ENCODE assay signal across 8 cellular contexts in genomic region chr1:154607084-154607747, GRCh38. TPM values are rescaled to one million over a fixed set of nuclear protein-coding genes. Genes with fewer than 3 reads are reported as not detected.
A peak's percentile ranks its signal among the peaks of the same experiment; 100 is the strongest.
DNase-seq lines count a peak whose midpoint lies in the region; ATAC-seq, FAIRE-seq and TF ChIP-seq lines count a peak whose summit lies in the region.

No MANE protein-coding gene starts in this region.

- no peak for FAIRE-seq in A549 (lab: Jason Lieb, UNC)

- TF ChIP-seq EP300 in A549 (IDR thresholded peaks at IDR 0.05) = no peak

- H3K4me3 Mint-ChIP-seq in activated naive CD4-positive, alpha-beta T cell treated with anti-CD3 and anti-CD28 coated beads, Interleukin-2, amount 10 ng/mL, durations not matched to agents 7 days and 5 days = peak overlapping the region; percentile 93

- 7% methylated on average over 15 of the region's 15 CpGs for WGBS in A549 (ENCODE audit: missing lambda C conversion rate)
- WGBS in heart left ventricle, 4 donors = 13 to 19% (median 15%) methylated on average over 15 of the region's 15 CpGs
- 16 to 21% (median 18%) methylated on average over 15 of the region's 15 CpGs for WGBS in psoas muscle, 3 donors

- peaks cover 29% of the 10 kb centered on the region for H3K4me1 ChIP-seq in A549
- H3K4me1 ChIP-seq in heart left ventricle = peaks cover 4 to 84% (median 53%) of the 10 kb centered on the region in 12 donors
- H3K4me1 ChIP-seq in psoas muscle = peaks cover 17% of the 10 kb centered on the region

- H3K27me3 ChIP-seq in heart left ventricle = no peaks in the 10 kb centered on the region
- H3K27me3 ChIP-seq in psoas muscle (ENCODE audit: insufficient read depth in 3 of 3, low read length in 2 of 3) = no peaks in the 10 kb centered on the region

- TF ChIP-seq POLR2A in A549 (IDR thresholded peaks at IDR 0.05; ENCODE audit: low read length) (no peak), heart left ventricle (IDR thresholded peaks at IDR 0.05) (no peak)

- CTCF ChIA-PET in A549 (lab: Yijun Ruan, JAX) = interaction anchor here (1.3 to 2.6 kb wide), 2 partner anchors 8 to 47 kb away, joined by 3 to 6 read pairs; no protein-coding TSS in a partner anchor
- CTCF ChIA-PET in activated naive CD4-positive, alpha-beta T cell treated with anti-CD3 and anti-CD28 coated beads, Interleukin-2, amount 10 ng/mL, durations not matched to agents 7 days and 5 days (lab: Charles Lee) = interaction anchor here (0.6 kb wide), 1 partner anchor 12 kb away, joined by 4 read pairs; no protein-coding TSS in a partner anchor

- DNase-seq in A549 (ENCODE audit: low read depth in 1 of 2, low spot score in 1 of 2) = peak in 1 of 2 experiments; percentile 34
- peak; percentile 42 for DNase-seq in GM12865 (ENCODE audit: low read depth)
- DNase-seq in LNCaP clone FGC (ENCODE audit: low read depth) = no peak
- peak; percentile 43 for DNase-seq in activated naive CD4-positive, alpha-beta T cell treated with anti-CD3 and anti-CD28 coated beads, Interleukin-2, amount 10 ng/mL, durations not matched to agents 7 days and 5 days
- no peak for DNase-seq in heart left ventricle
- DNase-seq in psoas muscle = no peak

- TF ChIP-seq CTCF in A549 (IDR thresholded peaks at IDR 0.05) = no peak
- TF ChIP-seq CTCF in GM12865 (IDR thresholded peaks at IDR 0.05; ENCODE audit: insufficient read depth, low read depth, low read length, missing control alignments) = no peak
- TF ChIP-seq CTCF in LNCaP clone FGC (IDR thresholded peaks at IDR 0.05; ENCODE audit: control insufficient read depth, extremely low read depth, insufficient read depth) = no peak
- TF ChIP-seq CTCF in heart left ventricle (IDR thresholded peaks at IDR 0.05) = no peak
- no peak for TF ChIP-seq CTCF in psoas muscle (IDR thresholded peaks at IDR 0.05)

- H3K27ac Mint-ChIP-seq in activated naive CD4-positive, alpha-beta T cell treated with anti-CD3 and anti-CD28 coated beads, Interleukin-2, amount 10 ng/mL, durations not matched to agents 7 days and 5 days = peak overlapping the region; percentile 96

- intact Hi-C loops in heart left ventricle (cut with DNase I) = loop anchor here in 1 of 10 donors (5.0 kb wide), 1 partner anchor 50 kb away; the partner anchor contains the start of gene UBE2Q1
- intact Hi-C loops in psoas muscle (cut with DNase I) = no loop called here

- H3K4me2 ChIP-seq in A549 = peak overlapping the region; percentile 90

- H3K27ac ChIP-seq in A549 = peak overlapping the region; percentile 93 to 99
- H3K27ac ChIP-seq in heart left ventricle = peak overlapping the region; percentile 88 to 98 (median 94)
- peak overlapping the region; percentile 95 for H3K27ac ChIP-seq in psoas muscle

- peaks cover 33% of the 10 kb centered on the region for H3K36me3 Mint-ChIP-seq in activated naive CD4-positive, alpha-beta T cell treated with anti-CD3 and anti-CD28 coated beads, Interleukin-2, amount 10 ng/mL, durations not matched to agents 7 days and 5 days

- no peaks in the 10 kb centered on the region for H3K9me3 Mint-ChIP-seq in activated naive CD4-positive, alpha-beta T cell treated with anti-CD3 and anti-CD28 coated beads, Interleukin-2, amount 10 ng/mL, durations not matched to agents 7 days and 5 days

- peak; percentile 48 to 58 for ATAC-seq in A549
- ATAC-seq in heart left ventricle = peak in 2 of 4 donors; percentile 1 to 18
- ATAC-seq in psoas muscle = peak; percentile 8 to 27 (median 15)
- no peak for ATAC-seq in GM18867 (IDR thresholded peaks at IDR 0.05; ENCODE audit: unreplicated experiment)
- no peak for ATAC-seq in HG03520 (IDR thresholded peaks at IDR 0.05; ENCODE audit: unreplicated experiment)

- H3K36me3 ChIP-seq in heart left ventricle = peaks cover 0 to 32% (median 3%) of the 10 kb centered on the region in 9 donors
- H3K36me3 ChIP-seq in psoas muscle (ENCODE audit: insufficient read depth in 1 of 2, low read depth in 1 of 2) = peaks cover 0 to 5% of the 10 kb centered on the region in 2 donors

- POLR2A ChIA-PET in A549 (lab: Yijun Ruan, JAX) = no interaction called here

- no peaks in the 10 kb centered on the region for H3K27me3 Mint-ChIP-seq in activated naive CD4-positive, alpha-beta T cell treated with anti-CD3 and anti-CD28 coated beads, Interleukin-2, amount 10 ng/mL, durations not matched to agents 7 days and 5 days

- H3K4me1 Mint-ChIP-seq in activated naive CD4-positive, alpha-beta T cell treated with anti-CD3 and anti-CD28 coated beads, Interleukin-2, amount 10 ng/mL, durations not matched to agents 7 days and 5 days = peaks cover 80% of the 10 kb centered on the region

- no peak for TF ChIP-seq RAD21 in A549 (conservative IDR thresholded peaks at IDR 0.05 in 1 of 2, IDR thresholded peaks at IDR 0.05 in 1 of 2)

- H3K9me3 ChIP-seq in A549 (no peaks in the 10 kb centered on the region), heart left ventricle (no peaks in the 10 kb centered on the region), psoas muscle (no peaks in the 10 kb centered on the region)

- peak overlapping the region; percentile 69 for H3K4me3 ChIP-seq in A549
- H3K4me3 ChIP-seq in GM12865 (ENCODE audit: low read depth, low read length) = peak overlapping the region; percentile 85
- H3K4me3 ChIP-seq in LNCaP clone FGC (ENCODE audit: low read depth, low read length) = peak overlapping the region; percentile 72
- peak overlapping the region; percentile 70 to 96 (median 88) for H3K4me3 ChIP-seq in heart left ventricle
- peak overlapping the region; percentile 99 for H3K4me3 ChIP-seq in psoas muscle

TF ChIP-seq in A549, 52 proteins besides CTCF, POLR2A, EP300 and RAD21:
- TF ChIP-seq ZC3H11A (IDR thresholded peaks at IDR 0.05) (0 out of 2 replicates have a peak, but pooled peaks have one; percentile 9), EHMT2 (IDR thresholded peaks at IDR 0.05; ENCODE audit: low read depth) (no peak), KDM5A (IDR thresholded peaks at IDR 0.05) (no peak), ZFP36 (IDR thresholded peaks at IDR 0.05; ENCODE audit: borderline replicate concordance, partially characterized antibody) (peak; percentile 64)

RNA-seq across cellular contexts. Expression of gene ADAR, which starts 0.8 kb away (rescaled TPM):
- polyA plus RNA-seq in A549 (2011; rRNA removed) (170 and 171 TPM in 2 replicates), A549 (2017; fragmentation: RNase III; extraction: RNeasy Plus Mini Kit Qiagen cat#74134 plus additional on column Dnase treatment) (71.7 to 76.1 TPM (median 76.0 TPM) in 3 replicates), heart left ventricle (10 to 100 TPM; 16.0 to 29.5 TPM), psoas muscle (10 to 100 TPM in 1 of 3 donors, 1 to 10 TPM in 2; 8.8 to 17.7 (median 9.1) TPM)
- polyA plus RNA-seq in A549 (2012; cell fraction: cytosol; rRNA removed) = 55.4 and 62.7 TPM in 2 replicates
- 90.0 and 104 TPM in 2 replicates for polyA plus RNA-seq in A549 (2012; cell fraction: nucleus; rRNA removed)
- 264 and 283 TPM in 2 replicates for polyA minus RNA-seq in A549 (2011; rRNA and poly(A)+ RNA removed)
- total RNA-seq in heart left ventricle (100 to 1,000 TPM in 1 of 9 donors, 10 to 100 TPM in 8; 52.1 to 117 (median 63.1) TPM), psoas muscle (10 to 100 TPM; 21.1 to 34.8 (median 25.4) TPM)

RNA-seq across cellular contexts. Expression of gene CHRNB2, which starts 39.6 kb away (rescaled TPM):
- polyA plus RNA-seq in A549 (2011; rRNA removed) (0.21 and 0.36 TPM in 2 replicates), A549 (2017; fragmentation: RNase III; extraction: RNeasy Plus Mini Kit Qiagen cat#74134 plus additional on column Dnase treatment) (0.21 to 0.28 TPM (median 0.25 TPM) in 3 replicates), heart left ventricle (under 1 TPM in 1 of 2 donors, not detected in 1; 0.03 TPM), psoas muscle (under 1 TPM in 1 of 3 donors, not detected in 2; 0.01 TPM)
- polyA plus RNA-seq in A549 (2012; cell fraction: cytosol; rRNA removed) = 0.17 and 0.30 TPM in 2 replicates
- polyA plus RNA-seq in A549 (2012; cell fraction: nucleus; rRNA removed) = 0.43 and 0.52 TPM in 2 replicates
- polyA minus RNA-seq in A549 (2011; rRNA and poly(A)+ RNA removed) = 0.66 and 0.97 TPM in 2 replicates
- total RNA-seq in heart left ventricle (under 1 TPM in 3 of 9 donors, not detected in 6; 0.05 to 0.14 (median 0.06) TPM), psoas muscle (under 1 TPM in 1 of 4 donors, not detected in 3; 0.08 TPM)

RNA-seq across cellular contexts. Expression of gene UBE2Q1, which starts 48.8 kb away (rescaled TPM):
- polyA plus RNA-seq in A549 (2011; rRNA removed) (17.6 and 26.6 TPM in 2 replicates), A549 (2017; fragmentation: RNase III; extraction: RNeasy Plus Mini Kit Qiagen cat#74134 plus additional on column Dnase treatment) (41.9 to 49.7 TPM (median 47.2 TPM) in 3 replicates), heart left ventricle (10 to 100 TPM; 23.0 to 36.2 TPM), psoas muscle (10 to 100 TPM; 34.0 to 57.5 (median 50.8) TPM)
- 7.9 and 10.6 TPM in 2 replicates for polyA plus RNA-seq in A549 (2012; cell fraction: cytosol; rRNA removed)
- polyA plus RNA-seq in A549 (2012; cell fraction: nucleus; rRNA removed) = 5.3 and 11.3 TPM in 2 replicates
- polyA minus RNA-seq in A549 (2011; rRNA and poly(A)+ RNA removed) = 12.5 and 20.9 TPM in 2 replicates
- total RNA-seq in heart left ventricle (10 to 100 TPM; 22.1 to 79.4 (median 58.8) TPM), psoas muscle (10 to 100 TPM; 43.1 to 65.5 (median 54.8) TPM)

Comparison
In these comparisons a context has a peak if more than half of its experiments do, and no peak if none do; other contexts are left out.
1. ATAC-seq: peak in A549 (2 of 2) and psoas muscle (4 of 4); none in GM18867 (single experiment) and HG03520 (single experiment).
2. DNase-seq: peak in GM12865 (single experiment) and activated naive CD4-positive, alpha-beta T cell treated with anti-CD3 and anti-CD28 coated beads, Interleukin-2, amount 10 ng/mL, durations not matched to agents 7 days and 5 days (single experiment); none in LNCaP clone FGC (single experiment), heart left ventricle (0 of 5) and psoas muscle (0 of 2).
3. Peak in every context shown above with its lines, with median percentiles within 50 percentile points of each other: H3K27ac ChIP-seq and H3K4me3 ChIP-seq.